19 cellular contexts compared by ENCODE assay signal in the genomic region with DNA sequence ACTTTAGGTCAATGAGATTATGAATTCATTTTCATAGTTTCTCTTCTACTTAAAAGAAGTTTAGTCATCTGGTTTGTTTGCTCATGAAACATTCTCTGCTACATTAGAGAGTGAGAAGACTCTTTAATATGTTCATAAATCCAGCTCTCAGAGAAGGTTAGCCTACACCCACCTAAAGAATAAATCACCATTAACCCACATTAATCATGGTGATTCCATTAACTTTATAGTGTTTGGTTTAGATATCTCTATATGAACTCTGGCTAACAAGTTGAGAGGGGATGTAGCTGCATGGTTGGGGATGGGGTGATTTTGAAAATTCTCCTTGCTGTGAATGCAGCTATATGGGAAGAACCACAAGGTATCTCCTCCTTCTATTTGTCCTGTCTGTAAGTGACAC. TPM values are rescaled to one million over a fixed set of nuclear protein-coding genes. Genes with fewer than 3 reads are reported as not detected.
A peak's percentile ranks its signal among the peaks of the same experiment; 100 is the strongest.
DNase-seq lines count a peak whose midpoint lies in the region; ATAC-seq, FAIRE-seq and TF ChIP-seq lines count a peak whose summit lies in the region.
"Had no signal": no experiment of that assay in that cellular context is flagged by ENCODE, and none has a peak within 500 bp of the region (broad histone marks: within the 10 kb centered on the region; RNA-seq: fewer than 3 reads in every experiment).

No MANE protein-coding gene starts in this region.

- TF ChIP-seq CTCF in astrocyte (IDR thresholded peaks at IDR 0.05; ENCODE audit: insufficient read depth, low read depth, low read length) = no peak
- TF ChIP-seq CTCF in mesothelial cell of epicardium (IDR thresholded peaks at IDR 0.05; ENCODE audit: unreplicated experiment) = no peak
- no peak for TF ChIP-seq CTCF in tibial artery (IDR thresholded peaks at IDR 0.05)

- H3K27ac Mint-ChIP-seq in astrocyte (ENCODE audit: unreplicated experiment) = no peak overlapping the region
- peak overlapping the region; percentile 93 for H3K27ac Mint-ChIP-seq in mesothelial cell of epicardium
- no peak overlapping the region for H3K27ac Mint-ChIP-seq in activated CD4-positive, alpha-beta T cell treated with anti-CD3 and anti-CD28 coated beads for 36 hours

- H3K36me3 ChIP-seq in astrocyte (ENCODE audit: insufficient read depth, low read length) = peaks cover 3% of the 10 kb centered on the region
- H3K36me3 ChIP-seq in tibial artery = no peaks in the 10 kb centered on the region
- H3K36me3 ChIP-seq: BE2C, suprapubic skin had no signal

- CTCF ChIA-PET in HEK293T (lab: Yijun Ruan, JAX) = interaction anchor here (1.6 kb wide), 1 partner anchor 44 kb away, joined by 6 read pairs; no protein-coding TSS in a partner anchor
- CTCF ChIA-PET in activated CD4-positive, alpha-beta T cell treated with anti-CD3 and anti-CD28 coated beads for 36 hours (lab: Charles Lee) = interaction anchor here (0.7 kb wide), 1 partner anchor 9 kb away, joined by 3 read pairs; no protein-coding TSS in a partner anchor

- H3K27me3 ChIP-seq in astrocyte (ENCODE audit: insufficient read depth, low read length) (no peaks in the 10 kb centered on the region), tibial artery (no peaks in the 10 kb centered on the region)
- H3K27me3 ChIP-seq: BE2C, suprapubic skin had no signal

- H2AFZ ChIP-seq in astrocyte (ENCODE audit: low read depth, low read length) = no peak overlapping the region

- H3K27me3 Mint-ChIP-seq in astrocyte (ENCODE audit: low read depth, unreplicated experiment) = no peaks in the 10 kb centered on the region
- no peaks in the 10 kb centered on the region for H3K27me3 Mint-ChIP-seq in mesothelial cell of epicardium (ENCODE audit: low read depth)
- H3K27me3 Mint-ChIP-seq in activated CD4-positive, alpha-beta T cell treated with anti-CD3 and anti-CD28 coated beads for 36 hours = peaks cover 5% of the 10 kb centered on the region

- H3K9me3 ChIP-seq in astrocyte (ENCODE audit: insufficient read depth, low read depth, low read length) (no peaks in the 10 kb centered on the region), tibial artery (no peaks in the 10 kb centered on the region)
- H3K9me3 ChIP-seq: BE2C, suprapubic skin had no signal

- no peak for FAIRE-seq in astrocyte (lab: Jason Lieb, UNC)
- FAIRE-seq: GM12878 had no signal

- H4K20me1 ChIP-seq in astrocyte (ENCODE audit: insufficient read depth, low read length) = no peaks in the 10 kb centered on the region

- ATAC-seq in GM21717 (IDR thresholded peaks at IDR 0.05; ENCODE audit: unreplicated experiment) (no peak), HG02623 (IDR thresholded peaks at IDR 0.05; ENCODE audit: unreplicated experiment) (no peak)
- ATAC-seq in activated CD4-positive, alpha-beta T cell treated with anti-CD3 and anti-CD28 coated beads for 36 hours = no peak
- ATAC-seq: GM12878, right cardiac atrium, SK-N-SH treated with all-trans-retinoic acid at 6 μM for 48 hours had no signal

- H3K4me1 Mint-ChIP-seq in astrocyte (ENCODE audit: low read depth, unreplicated experiment) (peaks cover 39% of the 10 kb centered on the region), mesothelial cell of epicardium (peaks cover 64% of the 10 kb centered on the region)
- no peaks in the 10 kb centered on the region for H3K4me1 Mint-ChIP-seq in activated CD4-positive, alpha-beta T cell treated with anti-CD3 and anti-CD28 coated beads for 36 hours

- H3K4me1 ChIP-seq in astrocyte (ENCODE audit: insufficient read depth, low read length) (peaks cover 73% of the 10 kb centered on the region), tibial artery (peaks cover 0 to 92% (median 16%) of the 10 kb centered on the region in 4 donors)
- H3K4me1 ChIP-seq: BE2C had no signal

- H3K79me2 ChIP-seq in astrocyte (ENCODE audit: insufficient read depth, low read length) = peaks cover 43% of the 10 kb centered on the region

- H3K27ac ChIP-seq in astrocyte (ENCODE audit: low read depth, low read length) (peak overlapping the region; percentile 96), tibial artery (peak overlapping the region; percentile 77 to 80)
- H3K27ac ChIP-seq: suprapubic skin had no signal

- H3K4me3 ChIP-seq in astrocyte (ENCODE audit: insufficient read depth, low read depth, low read length) (no peak overlapping the region), tibial artery (no peak overlapping the region)
- H3K4me3 ChIP-seq: coronary artery, GM12878, lung, suprapubic skin had no signal

- H3K4me3 Mint-ChIP-seq in astrocyte (ENCODE audit: unreplicated experiment) = no peak overlapping the region
- no peak overlapping the region for H3K4me3 Mint-ChIP-seq in mesothelial cell of epicardium
- no peak overlapping the region for H3K4me3 Mint-ChIP-seq in activated CD4-positive, alpha-beta T cell treated with anti-CD3 and anti-CD28 coated beads for 36 hours
- H3K4me3 Mint-ChIP-seq: neural crest cell had no signal

- H3K36me3 Mint-ChIP-seq in astrocyte (ENCODE audit: low read depth, unreplicated experiment) = no peaks in the 10 kb centered on the region
- peaks cover 12% of the 10 kb centered on the region for H3K36me3 Mint-ChIP-seq in mesothelial cell of epicardium
- no peaks in the 10 kb centered on the region for H3K36me3 Mint-ChIP-seq in activated CD4-positive, alpha-beta T cell treated with anti-CD3 and anti-CD28 coated beads for 36 hours (ENCODE audit: low read depth)

- DNase-seq in HEK293T (ENCODE audit: extremely low spot score) (peak; percentile 17), astrocyte (ENCODE audit: low read depth) (peak; percentile 33), mesothelial cell of epicardium (ENCODE audit: low spot score in 2 of 2, unreplicated experiment in 2 of 2) (no peak), tibial artery (no peak)
- DNase-seq in activated CD4-positive, alpha-beta T cell treated with anti-CD3 and anti-CD28 coated beads for 36 hours = no peak
- DNase-seq: activated gamma-delta T cell treated with Interleukin-2 at 50 U/mL for 16 hours, BE2C, NCI-H1105 treated with DMSO at 0.1 percent for 48 hours, NCI-H2171, NCI-H748 treated with DMSO at 0.1 percent for 48 hours, right cardiac atrium had no signal

- H3K9me3 Mint-ChIP-seq in astrocyte (ENCODE audit: unreplicated experiment) = no peaks in the 10 kb centered on the region
- no peaks in the 10 kb centered on the region for H3K9me3 Mint-ChIP-seq in mesothelial cell of epicardium
- no peaks in the 10 kb centered on the region for H3K9me3 Mint-ChIP-seq in activated CD4-positive, alpha-beta T cell treated with anti-CD3 and anti-CD28 coated beads for 36 hours (ENCODE audit: low read depth)
- H3K9me3 Mint-ChIP-seq: neural crest cell had no signal

- H3K4me2 ChIP-seq in astrocyte (ENCODE audit: low read length) = no peak overlapping the region

- POLR2A ChIA-PET in HEK293T (lab: Yijun Ruan, JAX) = interaction anchor here (0.5 kb wide), 1 partner anchor 17 kb away, joined by 3 read pairs; no protein-coding TSS in a partner anchor
- POLR2A ChIA-PET in activated CD4-positive, alpha-beta T cell treated with anti-CD3 and anti-CD28 coated beads for 36 hours (lab: Charles Lee) = no interaction called here

- intact Hi-C loops in tibial artery (cut with DNase I; ENCODE audit: low total_unique reads) = no loop called here
- intact Hi-C loops in activated CD4-positive, alpha-beta T cell treated with anti-CD3 and anti-CD28 coated beads for 36 hours (cut with DNase I, micrococcal nuclease) = no loop called here

- no peak overlapping the region for H3K9ac ChIP-seq in astrocyte (ENCODE audit: low read length)

TF ChIP-seq in HEK293T, 16 proteins besides CTCF, POLR2A, EP300 and RAD21:
- TF ChIP-seq, protein P1, sequence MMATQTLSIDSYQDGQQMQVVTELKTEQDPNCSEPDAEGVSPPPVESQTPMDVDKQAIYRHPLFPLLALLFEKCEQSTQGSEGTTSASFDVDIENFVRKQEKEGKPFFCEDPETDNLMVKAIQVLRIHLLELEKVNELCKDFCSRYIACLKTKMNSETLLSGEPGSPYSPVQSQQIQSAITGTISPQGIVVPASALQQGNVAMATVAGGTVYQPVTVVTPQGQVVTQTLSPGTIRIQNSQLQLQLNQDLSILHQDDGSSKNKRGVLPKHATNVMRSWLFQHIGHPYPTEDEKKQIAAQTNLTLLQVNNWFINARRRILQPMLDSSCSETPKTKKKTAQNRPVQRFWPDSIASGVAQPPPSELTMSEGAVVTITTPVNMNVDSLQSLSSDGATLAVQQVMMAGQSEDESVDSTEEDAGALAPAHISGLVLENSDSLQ (IDR thresholded peaks at IDR 0.05) = peak; percentile 83
- no peak for TF ChIP-seq SUZ12 (IDR thresholded peaks at IDR 0.05)

RNA-seq across cellular contexts. Expression of a gene that starts 10.7 kb away (rescaled TPM):
- total RNA-seq in astrocyte = 52.9 and 56.6 TPM in 2 replicates
- 80.0 to 89.7 TPM (median 87.9 TPM) in 3 replicates for total RNA-seq in mesothelial cell of epicardium
- total RNA-seq in activated CD4-positive, alpha-beta T cell treated with anti-CD3 and anti-CD28 coated beads for 36 hours = under 1 TPM in 1 of 2 experiments, not detected in 1; 0.21 TPM

Comparison
In these comparisons a context has a peak if more than half of its experiments do, and no peak if none do; other contexts are left out.
1. DNase-seq: peak in HEK293T (single experiment) and astrocyte (single experiment); none in mesothelial cell of epicardium (0 of 2), tibial artery (0 of 2) and activated CD4-positive, alpha-beta T cell treated with anti-CD3 and anti-CD28 coated beads for 36 hours (single experiment).
2. RNA of a gene that starts 10.7 kb away (total RNA-seq): 80.0 to 89.7 TPM in mesothelial cell of epicardium and 52.9 to 56.6 TPM in astrocyte; 0.21 TPM in activated CD4-positive, alpha-beta T cell treated with anti-CD3 and anti-CD28 coated beads for 36 hours; every median in the first group is over 10 times any median in the second.